Comparison of ENCODE assay signal across 13 cellular contexts in the genomic region with DNA sequence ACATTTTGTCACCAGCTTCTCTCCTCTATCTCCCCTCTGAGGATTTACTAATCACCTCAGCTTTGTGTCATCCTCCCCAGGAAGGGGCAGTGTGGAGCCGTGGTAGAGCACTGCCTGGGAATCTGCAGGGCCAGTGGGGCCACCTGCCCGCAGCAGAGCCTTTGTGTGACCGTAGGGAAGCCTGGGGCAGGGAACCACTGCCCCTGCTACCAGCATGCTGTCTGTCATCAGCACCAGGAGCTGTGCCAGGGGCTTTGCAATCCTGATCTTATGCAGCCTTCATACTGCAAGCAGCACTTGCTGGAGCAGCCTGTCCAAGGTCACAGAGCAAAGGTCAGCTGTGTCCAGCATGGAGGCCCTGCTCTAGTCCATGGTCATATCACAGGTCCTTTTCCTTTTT. TPM values are rescaled to one million over a fixed set of nuclear protein-coding genes. Genes with fewer than 3 reads are reported as not detected.
A peak's percentile ranks its signal among the peaks of the same experiment; 100 is the strongest.
DNase-seq lines count a peak whose midpoint lies in the region; TF ChIP-seq lines count a peak whose summit lies in the region.
"Had no signal": no experiment of that assay in that cellular context is flagged by ENCODE, and none has a peak within 500 bp of the region (broad histone marks: within the 10 kb centered on the region; RNA-seq: fewer than 3 reads in every experiment).

No MANE protein-coding gene starts in this region.

- H2AK5ac ChIP-seq in mesendoderm (ENCODE audit: low read length), result no peak overlapping the region

- WGBS in mesendoderm (ENCODE audit: extremely low coverage, insufficient coverage, low lambda C conversion rate), result no CpG with 5 or more reads among the region's 3 CpGs
- whole genome bisulfite sequencing in sigmoid colon, 2 donors, result 73 to 80% methylated on average over 3 of the region's 3 CpGs

- no peaks in the 10 kb centered on the region for H3K36me3 ChIP-seq in mesendoderm (ENCODE audit: control insufficient read depth, insufficient read depth, low read length)
- no peaks in the 10 kb centered on the region for H3K36me3 ChIP-seq in sigmoid colon
- H3K36me3 ChIP-seq in MM.1S (replicated peaks; ENCODE audit: insufficient read depth, low read length), result no peaks in the 10 kb centered on the region

- H3K4ac ChIP-seq in mesendoderm (ENCODE audit: low read depth, low read length), result no peak overlapping the region

- H4K5ac ChIP-seq in mesendoderm (ENCODE audit: low read length), result no peak overlapping the region

- no peak overlapping the region for H4K8ac ChIP-seq in mesendoderm (ENCODE audit: low read depth, low read length)

- H3K4me2 ChIP-seq in mesendoderm (ENCODE audit: low read length), result no peak overlapping the region
- no peak overlapping the region for H3K4me2 ChIP-seq in MM.1S (ENCODE audit: low read depth, low read length)

- H3K9me3 ChIP-seq in sigmoid colon (no peaks in the 10 kb centered on the region), MM.1S (replicated peaks; ENCODE audit: insufficient read depth, low read length) (no peaks in the 10 kb centered on the region)

- no peak overlapping the region for H3K23ac ChIP-seq in mesendoderm (ENCODE audit: low read length)

- H3K27ac ChIP-seq in dorsolateral prefrontal cortex (peak overlapping the region in 27 of 59 donors; percentile 3 to 70 (median 47)), mesendoderm (ENCODE audit: low read depth, low read length) (no peak overlapping the region), sigmoid colon (peak overlapping the region in 1 of 4 donors; percentile 15), MM.1S (ENCODE audit: low read length) (no peak overlapping the region)
- H3K27ac ChIP-seq: HL-60 had no signal

- no peaks in the 10 kb centered on the region for H3K4me1 ChIP-seq in mesendoderm (ENCODE audit: control insufficient read depth, low read depth, low read length)
- H3K4me1 ChIP-seq in sigmoid colon, result peaks cover 0 to 60% (median 45%) of the 10 kb centered on the region in 4 donors
- peaks cover 11% of the 10 kb centered on the region for H3K4me1 ChIP-seq in MM.1S (ENCODE audit: low read length)

- H2AFZ ChIP-seq in MM.1S (ENCODE audit: low read length), result no peak overlapping the region

- H3K56ac ChIP-seq in mesendoderm (ENCODE audit: low read length), result no peak overlapping the region

- no peak overlapping the region for H2BK120ac ChIP-seq in mesendoderm (ENCODE audit: low read depth, low read length)

- peaks cover 6% of the 10 kb centered on the region; the same call in 1 of the 2 replicates for H3F3A ChIP-seq in MM.1S (ENCODE audit: insufficient read depth, low read length)

- H3K27me3 ChIP-seq in dorsolateral prefrontal cortex, result no peaks in the 10 kb centered on the region
- no peaks in the 10 kb centered on the region for H3K27me3 ChIP-seq in mesendoderm (ENCODE audit: insufficient read depth, low read length, poor library complexity)
- H3K27me3 ChIP-seq in sigmoid colon, result no peaks in the 10 kb centered on the region
- no peaks in the 10 kb centered on the region for H3K27me3 ChIP-seq in MM.1S (replicated peaks; ENCODE audit: insufficient read depth, low read length)

- no peak for TF ChIP-seq EP300 in sigmoid colon (IDR thresholded peaks at IDR 0.05)

- H2BK5ac ChIP-seq in mesendoderm (ENCODE audit: low read length), result no peak overlapping the region

- H4K20me1 ChIP-seq in MM.1S (ENCODE audit: insufficient read depth, low read length), result no peaks in the 10 kb centered on the region

- H3K79me1 ChIP-seq in mesendoderm (ENCODE audit: low read length), result peaks cover 5% of the 10 kb centered on the region

- peak; percentile 5 for DNase-seq in COLO668 (lab: John Stamatoyannopoulos, UW; ENCODE audit: unreplicated experiment)
- no peak for DNase-seq in LNCaP clone FGC (ENCODE audit: low read depth)
- peak in 7 of 10 donors; percentile 21 to 56 (median 50) for DNase-seq in dorsolateral prefrontal cortex
- peak; percentile 75 for DNase-seq in mesendoderm
- no peak for DNase-seq in mucosa of gallbladder (ENCODE audit: low spot score)
- DNase-seq in sigmoid colon, result no peak
- DNase-seq in MM.1S, result no peak
- no peak for DNase-seq in NCI-H1105 treated with DMSO at 0.1 percent for 48 hours (lab: John Stamatoyannopoulos, UW)
- DNase-seq: cortex of kidney, EL, NCI-H2227 treated with DMSO at 0.1 percent for 48 hours, RPMI8226 had no signal

- TF ChIP-seq CTCF in LNCaP clone FGC (IDR thresholded peaks at IDR 0.05; ENCODE audit: control insufficient read depth, extremely low read depth, insufficient read depth), result 0 out of 2 replicates have a peak, but pooled peaks have one; percentile 20
- TF ChIP-seq CTCF in dorsolateral prefrontal cortex (IDR thresholded peaks at IDR 0.05 in 54 of 56, conservative IDR thresholded peaks at IDR 0.05 in 2 of 56; ENCODE audit: low read depth in 1 of 56, partially characterized antibody in 56 of 56), result peak in 49 of 56 donors; percentile 8 to 74 (median 40)
- no peak for TF ChIP-seq CTCF in sigmoid colon (IDR thresholded peaks at IDR 0.05)
- no peak for TF ChIP-seq CTCF in MM.1S (IDR thresholded peaks at IDR 0.05; ENCODE audit: low read length)

- intact Hi-C loops in dorsolateral prefrontal cortex (cut with DNase I), result loop anchor here in 1 of 2 donors (5.0 kb wide), 1 partner anchor 184 kb away; no protein-coding TSS in a partner anchor
- intact Hi-C loops in sigmoid colon (cut with DNase I), result no loop called here

- H3K79me2 ChIP-seq in mesendoderm (ENCODE audit: control insufficient read depth, insufficient read depth, low read length) (no peaks in the 10 kb centered on the region), MM.1S (ENCODE audit: low read length) (no peaks in the 10 kb centered on the region)

- no peak for TF ChIP-seq POLR2A in sigmoid colon (IDR thresholded peaks at IDR 0.05)

- H3K18ac ChIP-seq in mesendoderm (ENCODE audit: low read length), result no peak overlapping the region

- no peak overlapping the region for H2BK15ac ChIP-seq in mesendoderm (replicated peaks; ENCODE audit: low read depth)

- H3K9me2 ChIP-seq in MM.1S (replicated peaks; ENCODE audit: insufficient read depth, low read length), result no peaks in the 10 kb centered on the region

- H3K4me3 ChIP-seq in LNCaP clone FGC (ENCODE audit: low read depth, low read length) (no peak overlapping the region), dorsolateral prefrontal cortex (no peak overlapping the region), mesendoderm (ENCODE audit: low read length) (no peak overlapping the region), sigmoid colon (no peak overlapping the region), MM.1S (ENCODE audit: low read length) (no peak overlapping the region)

- H3K9ac ChIP-seq in mesendoderm (ENCODE audit: low read length), result no peak overlapping the region
- no peak overlapping the region for H3K9ac ChIP-seq in MM.1S (ENCODE audit: low read length)

RNA-seq across cellular contexts. Expression of gene SCHIP1, which starts 21.3 kb away (rescaled TPM):
- total RNA-seq in dorsolateral prefrontal cortex, result 100 to 1,000 TPM in 47 of 120 experiments, 10 to 100 TPM in 73; 43.3 to 151 (median 93.9) TPM
- 6.3 TPM for polyA plus RNA-seq in mesendoderm (2013, experiment 1 of 2)
- 7.4 TPM for polyA plus RNA-seq in mesendoderm (2013, experiment 2 of 2)
- 5.0 TPM for total RNA-seq in mucosa of gallbladder
- 10 to 100 TPM; 19.9 to 44.1 (median 31.3) TPM for total RNA-seq in sigmoid colon
- 1 to 10 TPM in 2 of 3 donors, not detected in 1; 1.8 to 4.1 TPM for polyA plus RNA-seq in sigmoid colon

Comparison
In these comparisons a context has a peak if more than half of its experiments do, and no peak if none do; other contexts are left out.
1. DNase-seq: peak in COLO668 (single experiment), dorsolateral prefrontal cortex (7 of 10) and mesendoderm (single experiment); none in LNCaP clone FGC (single experiment), mucosa of gallbladder (single experiment), sigmoid colon (single experiment), MM.1S (single experiment) and NCI-H1105 treated with DMSO at 0.1 percent for 48 hours (single experiment).
2. CTCF ChIP-seq: peak in LNCaP clone FGC (single experiment) and dorsolateral prefrontal cortex (49 of 56); none in sigmoid colon (0 of 4) and MM.1S (single experiment).